14 cellular contexts compared by ENCODE assay signal in the genomic region with DNA sequence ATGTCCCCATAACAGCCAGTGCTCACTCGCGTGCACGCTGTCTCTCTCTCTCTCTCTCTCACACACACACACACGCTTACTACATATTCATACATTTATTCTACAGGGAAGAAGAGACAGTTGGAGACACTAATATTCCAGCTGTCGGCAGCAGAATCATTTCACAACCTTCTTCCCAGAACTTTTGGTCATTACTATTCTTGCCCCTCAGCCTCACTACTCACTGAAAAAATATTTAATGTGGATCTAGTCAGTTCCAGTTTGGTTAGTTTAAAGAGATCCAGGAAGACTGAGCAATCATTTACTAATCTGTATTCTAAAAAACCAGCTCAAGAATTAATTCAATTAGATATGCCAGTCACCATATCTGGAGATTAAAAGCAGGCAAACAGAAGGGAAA.
DNase-seq lines count a peak whose midpoint lies in the region; ATAC-seq and TF ChIP-seq lines count a peak whose summit lies in the region.
"Had no signal": no experiment of that assay in that cellular context is flagged by ENCODE, and none has a peak within 500 bp of the region (broad histone marks: within the 10 kb centered on the region; RNA-seq: fewer than 3 reads in every experiment).

No MANE protein-coding gene starts in this region.

- WGBS in lung, 2 donors: 81 to 90% methylated on average over 5 of the region's 5 CpGs

- POLR2A ChIA-PET in CD4-positive, alpha-beta T cell (lab: Charles Lee): no interaction called here

- no peaks in the 10 kb centered on the region for H3K36me3 Mint-ChIP-seq in CD4-positive, alpha-beta T cell (ENCODE audit: low read depth)
- H3K36me3 Mint-ChIP-seq: memory B cell had no signal

- no peak for TF ChIP-seq CTCF in choroid plexus epithelial cell (conservative IDR thresholded peaks at IDR 0.05; ENCODE audit: low read depth, low read length)
- TF ChIP-seq CTCF in lung (IDR thresholded peaks at IDR 0.05; ENCODE audit: control extremely low read depth, extremely low read depth): no peak
- TF ChIP-seq CTCF in CD4-positive, alpha-beta T cell (IDR thresholded peaks at IDR 0.05): no peak
- TF ChIP-seq CTCF in colonic mucosa (IDR thresholded peaks at IDR 0.05): no peak

- CTCF ChIA-PET in CD4-positive, alpha-beta T cell (lab: Charles Lee): no interaction called here

- H3K9ac ChIP-seq in colonic mucosa (ENCODE audit: low read depth in 2 of 2, low read length in 2 of 2): no peak overlapping the region
- H3K9ac ChIP-seq: BLaER1 had no signal

- H3K9me3 Mint-ChIP-seq in CD4-positive, alpha-beta T cell: no peaks in the 10 kb centered on the region
- H3K9me3 Mint-ChIP-seq: memory B cell had no signal

- peaks cover 42% of the 10 kb centered on the region for H3K4me1 ChIP-seq in ACC112 (ENCODE audit: control insufficient read depth, insufficient read depth, low read length, unreplicated experiment)
- H3K4me1 ChIP-seq in lung (ENCODE audit: control insufficient read depth in 2 of 2, insufficient read depth in 2 of 2, low read length in 2 of 2): peaks cover 4 to 27% of the 10 kb centered on the region in 2 donors
- no peaks in the 10 kb centered on the region for H3K4me1 ChIP-seq in colonic mucosa
- H3K4me1 ChIP-seq: BLaER1 had no signal

- peak; percentile 70 for DNase-seq in HS-5 (ENCODE audit: low read depth)
- peak; percentile 71 for DNase-seq in choroid plexus epithelial cell (ENCODE audit: low read depth)
- no peak for DNase-seq in lung (ENCODE audit: low spot score)
- no peak for DNase-seq in effector CD4-positive, alpha-beta T cell
- no peak for DNase-seq in CD4-positive, alpha-beta T cell
- DNase-seq in iPS-NIHi11 (ENCODE audit: low spot score): no peak
- no peak for DNase-seq in colonic mucosa
- DNase-seq: esophagus squamous epithelium, NCI-H345, thyroid gland had no signal

- no peaks in the 10 kb centered on the region for H3K79me2 ChIP-seq in ACC112 (ENCODE audit: control insufficient read depth, insufficient read depth, low read length, unreplicated experiment)

- H3K4me3 Mint-ChIP-seq in CD4-positive, alpha-beta T cell: no peak overlapping the region
- H3K4me3 Mint-ChIP-seq: memory B cell had no signal

- no peak overlapping the region for H3K27ac Mint-ChIP-seq in CD4-positive, alpha-beta T cell
- H3K27ac Mint-ChIP-seq: memory B cell had no signal

- H3K36me3 ChIP-seq in ACC112 (ENCODE audit: insufficient read depth, low read length): no peaks in the 10 kb centered on the region
- H3K36me3 ChIP-seq in lung (ENCODE audit: control insufficient read depth in 2 of 2, insufficient read depth in 2 of 2, low read length in 2 of 2): no peaks in the 10 kb centered on the region
- H3K36me3 ChIP-seq in colonic mucosa: no peaks in the 10 kb centered on the region
- H3K36me3 ChIP-seq: BLaER1, cardiac muscle cell, esophagus squamous epithelium, thyroid gland had no signal

- H3K4me3 ChIP-seq in ACC112 (ENCODE audit: low read depth, low read length) (peak overlapping the region; percentile 69), choroid plexus epithelial cell (ENCODE audit: low read depth, low read length) (no peak overlapping the region), lung (no peak overlapping the region), colonic mucosa (no peak overlapping the region)
- H3K4me3 ChIP-seq: BLaER1, cardiac muscle cell, esophagus squamous epithelium, thyroid gland had no signal

- intact Hi-C loops in CD4-positive, alpha-beta T cell (cut with DNase I, micrococcal nuclease): no loop called here
- intact Hi-C loops in colonic mucosa (cut with DNase I): no loop called here

- H3K27ac ChIP-seq in ACC112 (ENCODE audit: low read depth, low read length) (peak overlapping the region; percentile 91), lung (ENCODE audit: low read depth in 1 of 2, low read length in 1 of 2) (no peak overlapping the region), colonic mucosa (no peak overlapping the region)
- H3K27ac ChIP-seq in CD4-positive, alpha-beta T cell (ENCODE audit: low read depth, low read length): no peak overlapping the region
- H3K27ac ChIP-seq: BLaER1, cardiac muscle cell, esophagus squamous epithelium, thyroid gland had no signal

- no peaks in the 10 kb centered on the region for H3K9me3 ChIP-seq in lung (ENCODE audit: control insufficient read depth in 2 of 2, insufficient read depth in 1 of 2, low read length in 1 of 2)
- H3K9me3 ChIP-seq in CD4-positive, alpha-beta T cell (ENCODE audit: control insufficient read depth, low read length): no peaks in the 10 kb centered on the region
- H3K9me3 ChIP-seq in colonic mucosa: no peaks in the 10 kb centered on the region
- H3K9me3 ChIP-seq: BLaER1, esophagus squamous epithelium, thyroid gland had no signal

- ATAC-seq in lung (ENCODE audit: insufficient read depth, low FRiP score): peak; percentile 58
- no peak for ATAC-seq in CD4-positive, alpha-beta T cell (ENCODE audit: poor library complexity)

- H3K27me3 Mint-ChIP-seq in CD4-positive, alpha-beta T cell: peaks cover 7% of the 10 kb centered on the region
- H3K27me3 Mint-ChIP-seq: memory B cell had no signal

- H3K27me3 ChIP-seq in ACC112 (ENCODE audit: insufficient read depth, low read length): no peaks in the 10 kb centered on the region
- no peaks in the 10 kb centered on the region for H3K27me3 ChIP-seq in lung (ENCODE audit: control insufficient read depth, insufficient read depth)
- no peaks in the 10 kb centered on the region for H3K27me3 ChIP-seq in CD4-positive, alpha-beta T cell (ENCODE audit: control insufficient read depth, insufficient read depth, low read length)
- no peaks in the 10 kb centered on the region for H3K27me3 ChIP-seq in colonic mucosa
- H3K27me3 ChIP-seq: BLaER1, cardiac muscle cell, thyroid gland had no signal

- H2AFZ ChIP-seq in ACC112 (ENCODE audit: low read length, unreplicated experiment): peak overlapping the region; percentile 35

- no peaks in the 10 kb centered on the region for H3K4me1 Mint-ChIP-seq in CD4-positive, alpha-beta T cell (ENCODE audit: low read depth)
- H3K4me1 Mint-ChIP-seq: memory B cell had no signal

Comparison
In these comparisons a context has a peak if more than half of its experiments do, and no peak if none do; other contexts are left out.
1. DNase-seq: peak in HS-5 (single experiment) and choroid plexus epithelial cell (single experiment); none in lung (single experiment), effector CD4-positive, alpha-beta T cell (single experiment), CD4-positive, alpha-beta T cell (0 of 10), iPS-NIHi11 (single experiment) and colonic mucosa (single experiment).